8 cellular contexts compared by ENCODE assay signal in genomic region chr2:186486651-186487647, GRCh38. TPM values are rescaled to one million over a fixed set of nuclear protein-coding genes. Genes with fewer than 3 reads are reported as not detected.
DNase-seq lines count a peak whose midpoint lies in the region; ATAC-seq and TF ChIP-seq lines count a peak whose summit lies in the region.

No MANE protein-coding gene starts in this region.

- H3K27me3 ChIP-seq in BJ (ENCODE audit: control insufficient read depth, insufficient read depth, low read length) (no peaks in the 10 kb centered on the region), HAP-1 (ENCODE audit: low read depth) (no peaks in the 10 kb centered on the region), esophagus (ENCODE audit: control insufficient read depth in 1 of 2, insufficient read depth in 2 of 2, low read length in 2 of 2) (no peaks in the 10 kb centered on the region), neuron (ENCODE audit: insufficient read depth, low read length) (no peaks in the 10 kb centered on the region)

- no peaks in the 10 kb centered on the region for H3K36me3 ChIP-seq in BJ (ENCODE audit: control insufficient read depth, insufficient read depth, low read length)
- no peaks in the 10 kb centered on the region for H3K36me3 ChIP-seq in HAP-1 (replicated peaks)
- H3K36me3 ChIP-seq in esophagus (ENCODE audit: control insufficient read depth in 2 of 2, insufficient read depth in 2 of 2, low read length in 1 of 2), result no peaks in the 10 kb centered on the region
- H3K36me3 ChIP-seq in neuron (ENCODE audit: insufficient read depth, low read length), result no peaks in the 10 kb centered on the region

- H3K4me3 ChIP-seq in BJ (ENCODE audit: low read depth, low read length) (peak overlapping the region; percentile 96), HAP-1 (peak overlapping the region; percentile 70), esophagus (ENCODE audit: low read depth in 1 of 2, low read length in 2 of 2) (peak overlapping the region; percentile 87 to 98), neuron (ENCODE audit: low read length) (peak overlapping the region; percentile 91)

- ATAC-seq in SK-N-SH treated with all-trans-retinoic acid at 6 μM for 48 hours (peak; percentile 12; the same call in 2 of the 3 replicates), HG03095 (IDR thresholded peaks at IDR 0.05; ENCODE audit: unreplicated experiment) (no peak), HG02885 (IDR thresholded peaks at IDR 0.05; ENCODE audit: poor library complexity, unreplicated experiment) (no peak), HG02938 (IDR thresholded peaks at IDR 0.05; ENCODE audit: unreplicated experiment) (no peak)

- TF ChIP-seq CTCF in BJ (IDR thresholded peaks at IDR 0.05; ENCODE audit: insufficient read depth, low read depth, low read length), result no peak

- DNase-seq in BJ (ENCODE audit: low read depth), result no peak
- DNase-seq in HAP-1 (ENCODE audit: low spot score in 2 of 2), result peak in 1 of 2 experiments; percentile 58

- H3K9me3 ChIP-seq in HAP-1 (no peaks in the 10 kb centered on the region), esophagus (ENCODE audit: control insufficient read depth in 2 of 2, insufficient read depth in 1 of 2, low read depth in 1 of 2, low read length in 1 of 2) (no peaks in the 10 kb centered on the region), neuron (ENCODE audit: low read length) (no peaks in the 10 kb centered on the region)

- peak overlapping the region; percentile 91 to 97 for H3K27ac ChIP-seq in esophagus (ENCODE audit: low read depth in 2 of 2, low read length in 1 of 2)

- in situ Hi-C loops in HAP-1 (cut with MboI; ENCODE audit: low sequenced_read_pairs), result no loop called here

- CTCF ChIA-PET in BJ (lab: Yijun Ruan, JAX), result interaction anchor here (1.5 kb wide), 1 partner anchor 21 kb away, joined by 4 read pairs; no protein-coding TSS in a partner anchor

- H3K4me1 ChIP-seq in HAP-1 (peaks cover 37% of the 10 kb centered on the region), esophagus (ENCODE audit: control insufficient read depth in 2 of 2, insufficient read depth in 2 of 2, low read length in 1 of 2) (peaks cover 0 to 2% of the 10 kb centered on the region in 2 donors), neuron (ENCODE audit: insufficient read depth, low read length) (peaks cover 20% of the 10 kb centered on the region)

- WGBS in esophagus, 2 donors, result 1% methylated on average over 31 of the region's 31 CpGs

- POLR2A ChIA-PET in BJ (lab: Charles Lee), result no interaction called here

- peak overlapping the region; percentile 91 for H2AFZ ChIP-seq in neuron (ENCODE audit: low read depth, low read length)

TF ChIP-seq in SK-N-SH treated with all-trans-retinoic acid at 6 μM for 48 hours, 23 proteins besides CTCF, POLR2A, EP300 and RAD21 (continues in another document):
- TF ChIP-seq ZNF70 (CRISPR knock-in tag; IDR thresholded peaks at IDR 0.05) (no peak), CSDC2 (CRISPR knock-in tag; IDR thresholded peaks at IDR 0.05) (no peak), RARB (CRISPR knock-in tag; IDR thresholded peaks at IDR 0.05) (no peak), ARNTL (CRISPR knock-in tag; IDR thresholded peaks at IDR 0.05; ENCODE audit: borderline replicate concordance, low read depth) (no peak), ISL1 (CRISPR knock-in tag; IDR thresholded peaks at IDR 0.05) (no peak), CSRNP3 (CRISPR knock-in tag; IDR thresholded peaks at IDR 0.05) (no peak), ZNF565 (CRISPR knock-in tag; conservative IDR thresholded peaks at IDR 0.05; ENCODE audit: low read depth) (no peak), ZFP30 (CRISPR knock-in tag; IDR thresholded peaks at IDR 0.05) (no peak), ZNF8 (CRISPR knock-in tag; IDR thresholded peaks at IDR 0.05) (no peak), GLIS3 (CRISPR knock-in tag; IDR thresholded peaks at IDR 0.05) (no peak), ZFP3 (CRISPR knock-in tag; IDR thresholded peaks at IDR 0.05) (no peak), TOX (CRISPR knock-in tag; IDR thresholded peaks at IDR 0.05; ENCODE audit: borderline replicate concordance) (no peak), TCF4 (CRISPR knock-in tag; IDR thresholded peaks at IDR 0.05; ENCODE audit: borderline replicate concordance) (no peak), OSR1 (CRISPR knock-in tag; IDR thresholded peaks at IDR 0.05) (no peak), TSHZ2 (CRISPR knock-in tag; IDR thresholded peaks at IDR 0.05) (no peak)
- TF ChIP-seq, protein P1, sequence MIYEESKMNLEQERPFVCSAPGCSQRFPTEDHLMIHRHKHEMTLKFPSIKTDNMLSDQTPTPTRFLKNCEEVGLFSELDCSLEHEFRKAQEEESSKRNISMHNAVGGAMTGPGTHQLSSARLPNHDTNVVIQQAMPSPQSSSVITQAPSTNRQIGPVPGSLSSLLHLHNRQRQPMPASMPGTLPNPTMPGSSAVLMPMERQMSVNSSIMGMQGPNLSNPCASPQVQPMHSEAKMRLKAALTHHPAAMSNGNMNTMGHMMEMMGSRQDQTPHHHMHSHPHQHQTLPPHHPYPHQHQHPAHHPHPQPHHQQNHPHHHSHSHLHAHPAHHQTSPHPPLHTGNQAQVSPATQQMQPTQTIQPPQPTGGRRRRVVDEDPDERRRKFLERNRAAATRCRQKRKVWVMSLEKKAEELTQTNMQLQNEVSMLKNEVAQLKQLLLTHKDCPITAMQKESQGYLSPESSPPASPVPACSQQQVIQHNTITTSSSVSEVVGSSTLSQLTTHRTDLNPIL (CRISPR knock-in tag; IDR thresholded peaks at IDR 0.05; ENCODE audit: low read depth), result no peak
- TF ChIP-seq, protein P2, sequence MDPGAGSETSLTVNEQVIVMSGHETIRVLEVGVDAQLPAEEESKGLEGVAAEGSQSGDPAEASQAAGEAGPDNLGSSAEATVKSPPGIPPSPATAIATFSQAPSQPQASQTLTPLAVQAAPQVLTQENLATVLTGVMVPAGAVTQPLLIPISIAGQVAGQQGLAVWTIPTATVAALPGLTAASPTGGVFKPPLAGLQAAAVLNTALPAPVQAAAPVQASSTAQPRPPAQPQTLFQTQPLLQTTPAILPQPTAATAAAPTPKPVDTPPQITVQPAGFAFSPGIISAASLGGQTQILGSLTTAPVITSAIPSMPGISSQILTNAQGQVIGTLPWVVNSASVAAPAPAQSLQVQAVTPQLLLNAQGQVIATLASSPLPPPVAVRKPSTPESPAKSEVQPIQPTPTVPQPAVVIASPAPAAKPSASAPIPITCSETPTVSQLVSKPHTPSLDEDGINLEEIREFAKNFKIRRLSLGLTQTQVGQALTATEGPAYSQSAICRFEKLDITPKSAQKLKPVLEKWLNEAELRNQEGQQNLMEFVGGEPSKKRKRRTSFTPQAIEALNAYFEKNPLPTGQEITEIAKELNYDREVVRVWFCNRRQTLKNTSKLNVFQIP (CRISPR knock-in tag; IDR thresholded peaks at IDR 0.05; ENCODE audit: borderline replicate concordance, low read depth), result no peak
- TF ChIP-seq, protein P3, sequence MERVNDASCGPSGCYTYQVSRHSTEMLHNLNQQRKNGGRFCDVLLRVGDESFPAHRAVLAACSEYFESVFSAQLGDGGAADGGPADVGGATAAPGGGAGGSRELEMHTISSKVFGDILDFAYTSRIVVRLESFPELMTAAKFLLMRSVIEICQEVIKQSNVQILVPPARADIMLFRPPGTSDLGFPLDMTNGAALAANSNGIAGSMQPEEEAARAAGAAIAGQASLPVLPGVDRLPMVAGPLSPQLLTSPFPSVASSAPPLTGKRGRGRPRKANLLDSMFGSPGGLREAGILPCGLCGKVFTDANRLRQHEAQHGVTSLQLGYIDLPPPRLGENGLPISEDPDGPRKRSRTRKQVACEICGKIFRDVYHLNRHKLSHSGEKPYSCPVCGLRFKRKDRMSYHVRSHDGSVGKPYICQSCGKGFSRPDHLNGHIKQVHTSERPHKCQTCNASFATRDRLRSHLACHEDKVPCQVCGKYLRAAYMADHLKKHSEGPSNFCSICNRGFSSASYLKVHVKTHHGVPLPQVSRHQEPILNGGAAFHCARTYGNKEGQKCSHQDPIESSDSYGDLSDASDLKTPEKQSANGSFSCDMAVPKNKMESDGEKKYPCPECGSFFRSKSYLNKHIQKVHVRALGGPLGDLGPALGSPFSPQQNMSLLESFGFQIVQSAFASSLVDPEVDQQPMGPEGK (CRISPR knock-in tag; IDR thresholded peaks at IDR 0.05; ENCODE audit: borderline replicate concordance), result no peak

RNA-seq across cellular contexts. Expression of gene ZC3H15, which starts 0.9 kb away (rescaled TPM):
- 26.5 and 54.6 TPM in 2 replicates for polyA plus RNA-seq in BJ (2011; rRNA removed)
- polyA minus RNA-seq in BJ (2011; rRNA and poly(A)+ RNA removed), result 8.6 and 11.4 TPM in 2 replicates
- 10 to 100 TPM; 41.0 to 51.1 TPM for polyA plus RNA-seq in esophagus
